Comparison of ENCODE assay signal across 8 cellular contexts in genomic region chr2:173590278-173590811, GRCh38.
DNase-seq lines count a peak whose midpoint lies in the region; ATAC-seq and TF ChIP-seq lines count a peak whose summit lies in the region.

No MANE protein-coding gene starts in this region.

- peak; percentile 96 for DNase-seq in DMS 273 (lab: John Stamatoyannopoulos, UW; ENCODE audit: unreplicated experiment)
- DNase-seq in NCI-H2171 treated with DMSO at 0.1 percent for 48 hours (lab: John Stamatoyannopoulos, UW), result peak; percentile 82
- no peak for DNase-seq in chondrocyte (ENCODE audit: low spot score)
- DNase-seq in myocyte (ENCODE audit: low read depth), result peak; percentile 98
- DNase-seq in cerebellar cortex (ENCODE audit: low spot score), result no peak
- DNase-seq in effector CD8-positive, alpha-beta T cell (lab: John Stamatoyannopoulos, UW), result no peak

- ATAC-seq in GM21526 (IDR thresholded peaks at IDR 0.05; ENCODE audit: low FRiP score, unreplicated experiment) (no peak), HG02610 (IDR thresholded peaks at IDR 0.05; ENCODE audit: unreplicated experiment) (no peak)

- TF ChIP-seq CTCF in chondrocyte (IDR thresholded peaks at IDR 0.05), result no peak

- H3K36me3 Mint-ChIP-seq in chondrocyte (ENCODE audit: low read depth), result peaks cover 3% of the 10 kb centered on the region

- no peak overlapping the region for H3K4me3 Mint-ChIP-seq in chondrocyte (ENCODE audit: unreplicated experiment)

- peaks cover 16% of the 10 kb centered on the region for H3K9me3 Mint-ChIP-seq in chondrocyte (ENCODE audit: low read depth)

- H3K4me1 Mint-ChIP-seq in chondrocyte (ENCODE audit: low read depth), result peaks cover 24% of the 10 kb centered on the region

- H3K27me3 Mint-ChIP-seq in chondrocyte (ENCODE audit: low read depth), result no peaks in the 10 kb centered on the region

- peak overlapping the region; percentile 74 for H3K27ac Mint-ChIP-seq in chondrocyte (ENCODE audit: unreplicated experiment)

Comparison
In these comparisons a context has a peak if more than half of its experiments do, and no peak if none do; other contexts are left out.
1. DNase-seq: peak in DMS 273 (single experiment), NCI-H2171 treated with DMSO at 0.1 percent for 48 hours (single experiment) and myocyte (single experiment); none in chondrocyte (single experiment), cerebellar cortex (single experiment) and effector CD8-positive, alpha-beta T cell (single experiment).